In the genomic region with DNA sequence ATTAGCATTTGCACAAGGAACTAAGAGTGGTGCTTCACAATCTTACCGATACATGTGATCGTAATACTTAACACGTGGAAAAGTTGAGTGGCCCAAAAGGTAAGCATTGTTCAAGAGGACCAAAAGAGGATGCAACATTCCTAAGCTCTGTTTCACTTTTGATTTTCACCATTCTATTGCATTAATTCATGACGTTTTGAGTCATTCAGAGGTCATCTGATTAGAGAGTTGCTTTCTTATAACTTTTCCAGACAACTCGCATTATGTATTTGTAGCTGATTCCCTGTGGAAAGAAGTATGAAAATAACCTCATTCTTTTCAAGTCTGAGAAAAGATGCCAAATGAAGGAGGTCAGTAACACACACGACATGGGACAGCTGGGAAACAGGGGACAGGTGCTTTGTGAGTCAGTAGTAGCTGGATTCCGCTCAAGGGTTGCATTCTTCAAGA, we compare ENCODE assay signal across 19 cellular contexts.
DNase-seq lines count a peak whose midpoint lies in the region; ATAC-seq, FAIRE-seq and TF ChIP-seq lines count a peak whose summit lies in the region.
"Had no signal": no experiment of that assay in that cellular context is flagged by ENCODE, and none has a peak within 500 bp of the region (broad histone marks: within the 10 kb centered on the region; RNA-seq: fewer than 3 reads in every experiment).

No MANE protein-coding gene starts in this region.

- no peak overlapping the region for H3K4me3 Mint-ChIP-seq in osteocyte (ENCODE audit: unreplicated experiment)
- H3K4me3 Mint-ChIP-seq: activated CD8-positive, alpha-beta T cell treated with anti-CD3 and anti-CD28 coated beads for 36 hours; nephron progenitor cell had no signal

- DNase-seq in HCT116 (ENCODE audit: low read depth, low spot score) (no peak), RWPE2 (ENCODE audit: low spot score) (no peak), epithelial cell of prostate (ENCODE audit: low read depth, low spot score) (no peak), osteocyte (ENCODE audit: extremely low spot score, unreplicated experiment) (no peak), GM19239 (ENCODE audit: insufficient read length, low spot score) (no peak), NCI-H748 (lab: John Stamatoyannopoulos, UW; ENCODE audit: unreplicated experiment) (no peak), hepatocyte (ENCODE audit: low spot score) (no peak), DMS53 (lab: John Stamatoyannopoulos, UW) (no peak)
- DNase-seq: activated CD8-positive, alpha-beta T cell treated with anti-CD3 and anti-CD28 coated beads for 36 hours; activated effector memory CD4-positive, alpha-beta T cell treated with anti-CD3 and anti-CD28 coated beads, Interleukin-2, amount 50 U/mL, for 16 hours; body of pancreas; KBM-7; NCI-H187; NCI-H524; nephron progenitor cell; stimulated activated naive CD4-positive, alpha-beta T cell had no signal

- H2AFZ ChIP-seq in HCT116 (ENCODE audit: low read depth, low read length, poor library complexity, severe bottlenecking) (no peak overlapping the region), hepatocyte (no peak overlapping the region)

- no peaks in the 10 kb centered on the region for H3K27me3 Mint-ChIP-seq in osteocyte (ENCODE audit: unreplicated experiment)
- H3K27me3 Mint-ChIP-seq: activated CD8-positive, alpha-beta T cell treated with anti-CD3 and anti-CD28 coated beads for 36 hours had no signal

- FAIRE-seq in GM19239 (lab: Jason Lieb, UNC) = no peak

- no TSS peak for BruUV-seq in HCT116 (replicated peaks; lab: Mats Ljungman, UMichigan)

- H3K4me1 ChIP-seq in HCT116 (ENCODE audit: control insufficient read depth in 1 of 2, insufficient read depth in 2 of 2, low read length in 2 of 2) (peaks cover 0 to 13% of the 10 kb centered on the region in 2 experiments; a peak in 2 of 4 replicates), RWPE2 (ENCODE audit: insufficient read depth, poor library complexity, severe bottlenecking) (peaks cover 32% of the 10 kb centered on the region), hepatocyte (ENCODE audit: insufficient read depth) (no peaks in the 10 kb centered on the region)
- H3K4me1 ChIP-seq: body of pancreas had no signal

- TF ChIP-seq POLR2A in HCT116 (IDR thresholded peaks at IDR 0.05; ENCODE audit: borderline replicate concordance, extremely low read depth, insufficient read depth, insufficient read length) = no peak

- RAD21 ChIA-PET in HCT116 (lab: Charles Lee; ENCODE audit: low non-redundant PET in 1 of 2, low total read pairs in 2 of 2, uncharacterized antibody in 2 of 2, unreplicated experiment in 2 of 2) = no interaction called here

- no peak overlapping the region for H3K9ac ChIP-seq in HCT116 (ENCODE audit: low read length)

- H3K27ac Mint-ChIP-seq in osteocyte (ENCODE audit: unreplicated experiment) = peak overlapping the region; percentile 29
- H3K27ac Mint-ChIP-seq: activated CD8-positive, alpha-beta T cell treated with anti-CD3 and anti-CD28 coated beads for 36 hours; nephron progenitor cell had no signal

- H3K9me2 ChIP-seq in HCT116 (ENCODE audit: insufficient read depth) (no peaks in the 10 kb centered on the region), hepatocyte (replicated peaks; ENCODE audit: insufficient read depth) (no peaks in the 10 kb centered on the region)

- CTCF ChIA-PET in HCT116 (lab: Charles Lee) = no interaction called here

- no peak for TF ChIP-seq RAD21 in HCT116 (IDR thresholded peaks at IDR 0.05; ENCODE audit: low read depth)

- no peak overlapping the region for H3K27ac ChIP-seq in HCT116 (ENCODE audit: low read depth, low read length)
- peak overlapping the region; percentile 93 for H3K27ac ChIP-seq in RWPE2 (ENCODE audit: poor library complexity, severe bottlenecking)
- H3K27ac ChIP-seq in epithelial cell of prostate = peak overlapping the region; percentile 91
- no peak overlapping the region for H3K27ac ChIP-seq in hepatocyte
- H3K27ac ChIP-seq: body of pancreas, vagina had no signal

- ATAC-seq in HCT116 = no peak
- peak; percentile 68 for ATAC-seq in RWPE2 (ENCODE audit: low read depth)
- ATAC-seq: activated CD8-positive, alpha-beta T cell treated with anti-CD3 and anti-CD28 coated beads for 36 hours; body of pancreas; Right ventricle myocardium inferior; sciatic nerve had no signal

- H3K9me3 ChIP-seq in HCT116 (ENCODE audit: control insufficient read depth in 1 of 2, insufficient read depth in 1 of 2, low read depth in 1 of 2, low read length in 2 of 2) (no peaks in the 10 kb centered on the region), RWPE2 (ENCODE audit: severe bottlenecking) (peaks cover 4% of the 10 kb centered on the region), hepatocyte (ENCODE audit: low read depth) (no peaks in the 10 kb centered on the region)
- H3K9me3 ChIP-seq: body of pancreas had no signal

- H3K4me2 ChIP-seq in HCT116 (ENCODE audit: low read length) = 0 out of 2 replicates have a peak overlapping the region, but pooled peaks have one; percentile 2
- no peak overlapping the region for H3K4me2 ChIP-seq in hepatocyte

- H3K27me3 ChIP-seq in HCT116 (ENCODE audit: insufficient read depth, low read length) (no peaks in the 10 kb centered on the region), RWPE2 (ENCODE audit: insufficient read depth, poor library complexity, severe bottlenecking) (no peaks in the 10 kb centered on the region), hepatocyte (no peaks in the 10 kb centered on the region)
- H3K27me3 ChIP-seq: body of pancreas, vagina had no signal

- peaks cover 52% of the 10 kb centered on the region for H3K4me1 Mint-ChIP-seq in osteocyte (ENCODE audit: unreplicated experiment)
- H3K4me1 Mint-ChIP-seq: nephron progenitor cell had no signal

- no peaks in the 10 kb centered on the region for H3K36me3 ChIP-seq in HCT116 (ENCODE audit: control insufficient read depth in 1 of 2, insufficient read depth in 2 of 2, low read length in 2 of 2)
- no peaks in the 10 kb centered on the region for H3K36me3 ChIP-seq in RWPE2 (ENCODE audit: low read depth)
- H3K36me3 ChIP-seq in hepatocyte (replicated peaks; ENCODE audit: insufficient read depth, low read depth) = no peaks in the 10 kb centered on the region
- H3K36me3 ChIP-seq: vagina had no signal

- no peaks in the 10 kb centered on the region for H3K9me3 Mint-ChIP-seq in osteocyte (ENCODE audit: unreplicated experiment)

- H3K36me3 Mint-ChIP-seq in osteocyte (ENCODE audit: unreplicated experiment) = no peaks in the 10 kb centered on the region

- H4K20me1 ChIP-seq in HCT116 (ENCODE audit: insufficient read depth) = no peaks in the 10 kb centered on the region
- H4K20me1 ChIP-seq in hepatocyte (ENCODE audit: insufficient read depth, poor library complexity, severe bottlenecking) = no peaks in the 10 kb centered on the region

- WGBS in hepatocyte (ENCODE audit: low lambda C conversion rate, missing lambda C conversion rate) = 79% methylated on average over 7 of the region's 7 CpGs

- H3K4me3 ChIP-seq in HCT116 (replicated peaks in 1 of 2; ENCODE audit: low read depth in 1 of 2, low read length in 2 of 2) (no peak overlapping the region), RWPE2 (ENCODE audit: severe bottlenecking) (no peak overlapping the region), hepatocyte (no peak overlapping the region)
- H3K4me3 ChIP-seq: body of pancreas, vagina had no signal

- H3K79me2 ChIP-seq in HCT116 (ENCODE audit: insufficient read depth, low read length) (no peaks in the 10 kb centered on the region), hepatocyte (no peaks in the 10 kb centered on the region)

- intact Hi-C loops in HCT116 (cut with micrococcal nuclease) = no loop called here

- TF ChIP-seq CTCF in HCT116 (IDR thresholded peaks at IDR 0.05 in 2 of 3, conservative IDR thresholded peaks at IDR 0.05 in 1 of 3; ENCODE audit: borderline replicate concordance in 1 of 3, insufficient read depth in 1 of 3, low read depth in 2 of 3, low read length in 2 of 3) (no peak), RWPE2 (IDR thresholded peaks at IDR 0.05; ENCODE audit: poor library complexity, severe bottlenecking) (no peak), osteocyte (IDR thresholded peaks at IDR 0.05) (no peak), hepatocyte (IDR thresholded peaks at IDR 0.05; ENCODE audit: poor library complexity) (no peak)

- POLR2A ChIA-PET in HCT116 (lab: Charles Lee) = no interaction called here

TF ChIP-seq in HCT116, 20 proteins besides CTCF, POLR2A, EP300 and RAD21:
- TF ChIP-seq JUND (IDR thresholded peaks at IDR 0.05) (no peak), ZFX (IDR thresholded peaks at IDR 0.05) (no peak), SP1 (IDR thresholded peaks at IDR 0.05; ENCODE audit: low read depth) (no peak), YY1 (IDR thresholded peaks at IDR 0.05; ENCODE audit: extremely low read depth, insufficient replicate concordance, low read depth, low read length) (no peak), EZH2 (IDR thresholded peaks at IDR 0.05) (no peak), EZH2phosphoT487 (IDR thresholded peaks at IDR 0.05; ENCODE audit: borderline replicate concordance) (no peak), TCF7L2 (IDR thresholded peaks at IDR 0.05; ENCODE audit: borderline replicate concordance, extremely low read depth, insufficient read depth, insufficient read length) (no peak), CBX3 (IDR thresholded peaks at IDR 0.05; ENCODE audit: low read depth) (no peak), FOSL1 (IDR thresholded peaks at IDR 0.05; ENCODE audit: low read depth) (no peak), EGR1 (IDR thresholded peaks at IDR 0.05; ENCODE audit: low read depth) (no peak)
- TF ChIP-seq, protein P1, sequence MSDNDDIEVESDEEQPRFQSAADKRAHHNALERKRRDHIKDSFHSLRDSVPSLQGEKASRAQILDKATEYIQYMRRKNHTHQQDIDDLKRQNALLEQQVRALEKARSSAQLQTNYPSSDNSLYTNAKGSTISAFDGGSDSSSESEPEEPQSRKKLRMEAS (IDR thresholded peaks at IDR 0.05) = no peak
TF ChIP-seq in HCT116: peak in this region for 0.

Comparison
In these comparisons a context has a peak if more than half of its experiments do, and no peak if none do; other contexts are left out.
1. H3K27ac ChIP-seq: peak in RWPE2 (single experiment) and epithelial cell of prostate (single experiment); none in HCT116 (single experiment) and hepatocyte (single experiment).